26 cellular contexts compared by ENCODE assay signal in genomic region chrX:27893211-27893610, GRCh38.
DNase-seq lines count a peak whose midpoint lies in the region; ATAC-seq, FAIRE-seq and TF ChIP-seq lines count a peak whose summit lies in the region.
"Had no signal": no experiment of that assay in that cellular context is flagged by ENCODE, and none has a peak within 500 bp of the region (broad histone marks: within the 10 kb centered on the region; RNA-seq: fewer than 3 reads in every experiment).

No MANE protein-coding gene starts in this region.

- H3K36me3 ChIP-seq in SK-N-SH (replicated peaks in 1 of 2; ENCODE audit: control insufficient read depth in 1 of 2, insufficient read depth in 2 of 2, low read length in 1 of 2) (peaks cover 0 to 3% of the 10 kb centered on the region in 2 experiments), GM12878 (ENCODE audit: control insufficient read depth in 2 of 2, insufficient read depth in 2 of 2, low read length in 1 of 2) (no peaks in the 10 kb centered on the region)
- H3K36me3 ChIP-seq: BLaER1 had no signal

- intact Hi-C loops in GM12878 (cut with micrococcal nuclease; ENCODE audit: unreplicated experiment) = no loop called here

- no peaks in the 10 kb centered on the region for H3K79me2 ChIP-seq in SK-N-SH (ENCODE audit: insufficient read depth)
- no peaks in the 10 kb centered on the region for H3K79me2 ChIP-seq in GM12878 (ENCODE audit: control insufficient read depth, insufficient read depth, low read length)

- TF ChIP-seq RAD21 in SK-N-SH (IDR thresholded peaks at IDR 0.05; ENCODE audit: low read length) (no peak), GM12878 (IDR thresholded peaks at IDR 0.05; ENCODE audit: insufficient read depth, low read depth, low read length) (no peak)

- H3K9ac ChIP-seq in SK-N-SH (no peak overlapping the region), GM12878 (ENCODE audit: control insufficient read depth, insufficient read depth, low read length) (no peak overlapping the region)
- H3K9ac ChIP-seq: BLaER1, GM23248 had no signal

- no peaks in the 10 kb centered on the region for H4K20me1 ChIP-seq in SK-N-SH (ENCODE audit: insufficient read depth)
- H4K20me1 ChIP-seq in GM12878 (ENCODE audit: control insufficient read depth, insufficient read depth) = no peaks in the 10 kb centered on the region

- no peak for TF ChIP-seq POLR2A in GM12878 (IDR thresholded peaks at IDR 0.05; ENCODE audit: low read depth, low read length)

- RAD21 ChIA-PET in GM12878 (lab: Charles Lee; ENCODE audit: unreplicated experiment) = no interaction called here

- no peaks in the 10 kb centered on the region for H3K9me3 ChIP-seq in SK-N-SH
- H3K9me3 ChIP-seq in GM12878 (replicated peaks; ENCODE audit: control insufficient read depth, insufficient read depth, low read length) = no peaks in the 10 kb centered on the region

- no peak for DNase-seq in SK-N-SH
- DNase-seq in RPMI7951 (ENCODE audit: low read depth) = peak; percentile 4
- DNase-seq in GM12878 (ENCODE audit: low read depth, low spot score) = no peak
- no peak for DNase-seq in neural crest cell (ENCODE audit: low read depth, low spot score)
- no peak for DNase-seq in stimulated activated CD4-positive, alpha-beta T cell treated with anti-CD3 and anti-CD28 coated beads, Interleukin-12 subunit alpha, Interleukin-12 subunit beta, amount 100 ng/mL, for 4 hours
- no peak for DNase-seq in NCI-H2029 treated with DMSO at 0.1 percent for 48 hours (lab: John Stamatoyannopoulos, UW)
- DNase-seq: Calu3; CD4-positive, CD25-positive, alpha-beta regulatory T cell; CD8-positive, alpha-beta T cell; COR-L47; DMS53; DMS79 treated with DMSO at 0.1 percent for 48 hours; GF-D8; GM23248; H7; HCEC 1CT had no signal

- POLR2A ChIA-PET in SK-N-SH (lab: Yijun Ruan, JAX) (no interaction called here), GM12878 (lab: Charles Lee) (no interaction called here)

- H3K4me3 Mint-ChIP-seq in neural crest cell = no peak overlapping the region
- H3K4me3 Mint-ChIP-seq: B cell; CD4-positive, CD25-positive, alpha-beta regulatory T cell; CD8-positive, alpha-beta T cell had no signal

- in situ Hi-C loops in GM12878 (cut with MboI) = no loop called here

- peaks cover 3% of the 10 kb centered on the region; the same call in 1 of the 2 replicates for H3K9me2 ChIP-seq in SK-N-SH

- H3K27ac Mint-ChIP-seq in neural crest cell (ENCODE audit: unreplicated experiment) = peak overlapping the region; percentile 78
- H3K27ac Mint-ChIP-seq: B cell; CD4-positive, CD25-positive, alpha-beta regulatory T cell; CD8-positive, alpha-beta T cell had no signal

- H2AFZ ChIP-seq in SK-N-SH (ENCODE audit: low read depth) = peak overlapping the region; percentile 35; the same call in 1 of the 2 replicates
- no peak overlapping the region for H2AFZ ChIP-seq in GM12878 (ENCODE audit: control insufficient read depth, low read depth, low read length)
- H2AFZ ChIP-seq: GM23248 had no signal

- no peak overlapping the region for H3K27ac ChIP-seq in SK-N-SH (ENCODE audit: low read depth in 2 of 2, low read length in 1 of 2)
- no peak overlapping the region for H3K27ac ChIP-seq in GM12878 (ENCODE audit: control insufficient read depth, insufficient read depth)
- H3K27ac ChIP-seq: 22Rv1, BLaER1, C4-2B, GM23248 had no signal

- H3K4me3 ChIP-seq in SK-N-SH (ENCODE audit: low read depth in 2 of 2, low read length in 1 of 2) = no peak overlapping the region
- H3K4me3 ChIP-seq in GM12878 = no peak overlapping the region
- H3K4me3 ChIP-seq: BLaER1, GM23248 had no signal

- no peak for TF ChIP-seq EP300 in SK-N-SH (IDR thresholded peaks at IDR 0.05; ENCODE audit: borderline replicate concordance in 1 of 2, low read depth in 1 of 2, low read length in 1 of 2)
- TF ChIP-seq EP300 in GM12878 (IDR thresholded peaks at IDR 0.05; ENCODE audit: borderline replicate concordance in 1 of 2, control insufficient read depth in 1 of 2, low read depth in 2 of 2, low read length in 2 of 2) = no peak

- 28% methylated on average over 3 of the region's 3 CpGs for WGBS in SK-N-SH (ENCODE audit: low lambda C conversion rate)
- 21% methylated on average over 3 of the region's 3 CpGs for WGBS in GM12878 (ENCODE audit: insufficient coverage, insufficient replicate concordance, low lambda C conversion rate, missing lambda C conversion rate)

- SMC1A ChIA-PET in GM12878 (lab: Charles Lee; ENCODE audit: uncharacterized antibody, unreplicated experiment) = interaction anchor here (0.6 kb wide), 1 partner anchor 8 kb away, joined by 3 read pairs; no protein-coding TSS in a partner anchor

- H3K4me2 ChIP-seq in SK-N-SH = no peak overlapping the region
- no peak overlapping the region for H3K4me2 ChIP-seq in GM12878 (ENCODE audit: control insufficient read depth, insufficient read depth)
- H3K4me2 ChIP-seq: BLaER1 had no signal

- peaks cover 20% of the 10 kb centered on the region for H3F3A ChIP-seq in SK-N-SH (replicated peaks; ENCODE audit: insufficient read depth)

- H3K27me3 Mint-ChIP-seq in neural crest cell (ENCODE audit: low read depth) = no peaks in the 10 kb centered on the region
- H3K27me3 Mint-ChIP-seq: B cell; CD4-positive, CD25-positive, alpha-beta regulatory T cell had no signal

- CTCF ChIA-PET in SK-N-SH (lab: Yijun Ruan, JAX) (no interaction called here), GM12878 (lab: Yijun Ruan, JAX) (no interaction called here)

- H3K4me1 Mint-ChIP-seq in neural crest cell = peaks cover 15% of the 10 kb centered on the region
- H3K4me1 Mint-ChIP-seq: B cell; CD4-positive, CD25-positive, alpha-beta regulatory T cell had no signal

- H3K27me3 ChIP-seq in SK-N-SH (ENCODE audit: insufficient read depth) = no peaks in the 10 kb centered on the region
- no peaks in the 10 kb centered on the region for H3K27me3 ChIP-seq in GM12878 (replicated peaks in 1 of 2; ENCODE audit: control insufficient read depth in 2 of 2, insufficient read depth in 2 of 2, low read length in 1 of 2)

- no peaks in the 10 kb centered on the region for H3K36me3 Mint-ChIP-seq in neural crest cell (ENCODE audit: low read depth)
- H3K36me3 Mint-ChIP-seq: CD4-positive, CD25-positive, alpha-beta regulatory T cell; CD8-positive, alpha-beta T cell had no signal

- H3K4me1 ChIP-seq in SK-N-SH (ENCODE audit: control insufficient read depth in 1 of 2, insufficient read depth in 2 of 2, low read depth in 1 of 2, low read length in 1 of 2) (no peaks in the 10 kb centered on the region; a peak in 1 of 4 replicates), GM12878 (ENCODE audit: control insufficient read depth, insufficient read depth, low read length) (no peaks in the 10 kb centered on the region)
- H3K4me1 ChIP-seq: BLaER1 had no signal

- peaks cover 10% of the 10 kb centered on the region for H3K9me3 Mint-ChIP-seq in neural crest cell
- H3K9me3 Mint-ChIP-seq: CD8-positive, alpha-beta T cell had no signal

- ATAC-seq in SK-N-SH treated with all-trans-retinoic acid at 6 μM for 48 hours (no peak), GM12878 (peak; percentile 34; the same call in 1 of the 3 replicates), GM18498 (IDR thresholded peaks at IDR 0.05; ENCODE audit: unreplicated experiment) (no peak)
- ATAC-seq: CD8-positive, alpha-beta T cell had no signal

- no peak for TF ChIP-seq CTCF in SK-N-SH (IDR thresholded peaks at IDR 0.05)
- TF ChIP-seq CTCF in GM12878 (IDR thresholded peaks at IDR 0.05 in 2 of 3, conservative IDR thresholded peaks at IDR 0.05 in 1 of 3; ENCODE audit: control insufficient read depth in 2 of 3, extremely low read depth in 1 of 3, insufficient read depth in 1 of 3, low read depth in 3 of 3, low read length in 3 of 3) = no peak
- no peak for TF ChIP-seq CTCF in neural crest cell (conservative IDR thresholded peaks at IDR 0.05)

- BruUV-seq in GM12878 (replicated peaks; lab: Mats Ljungman, UMichigan) = no TSS peak

- FAIRE-seq in GM12878 (lab: Jason Lieb, UNC) = no peak
- FAIRE-seq: A204.1, GM12892, GM19239, H1 had no signal

TF ChIP-seq in SK-N-SH, 30 proteins besides CTCF, POLR2A, EP300 and RAD21:
- TF ChIP-seq USF2 (IDR thresholded peaks at IDR 0.05; ENCODE audit: borderline replicate concordance, low read depth, low read length) (no peak), FOSL2 (IDR thresholded peaks at IDR 0.05; ENCODE audit: borderline replicate concordance, low read depth) (no peak), JUND (IDR thresholded peaks at IDR 0.05) (no peak)

TF ChIP-seq in SK-N-SH treated with all-trans-retinoic acid at 6 μM for 48 hours, 23 proteins besides CTCF, POLR2A, EP300 and RAD21 (continues in another document):
- no peak for TF ChIP-seq ZNF70 (CRISPR knock-in tag; IDR thresholded peaks at IDR 0.05)
- TF ChIP-seq CREB5 (CRISPR knock-in tag; IDR thresholded peaks at IDR 0.05; ENCODE audit: low read depth) = no peak
- TF ChIP-seq ZNF565 (CRISPR knock-in tag; conservative IDR thresholded peaks at IDR 0.05; ENCODE audit: low read depth) = no peak
- TF ChIP-seq ZFP3 (CRISPR knock-in tag; IDR thresholded peaks at IDR 0.05) = no peak
- no peak for TF ChIP-seq ZFP30 (CRISPR knock-in tag; IDR thresholded peaks at IDR 0.05)
- no peak for TF ChIP-seq ZNF8 (CRISPR knock-in tag; IDR thresholded peaks at IDR 0.05)

TF ChIP-seq in GM12878, 131 proteins besides CTCF, POLR2A, EP300 and RAD21 (continues in another document):
- TF ChIP-seq FOXM1 (IDR thresholded peaks at IDR 0.05; ENCODE audit: low read depth, low read length) = no peak
- TF ChIP-seq PBX3 (IDR thresholded peaks at IDR 0.05; ENCODE audit: insufficient replicate concordance, low read depth, low read length) = no peak
- no peak for TF ChIP-seq SIN3A (IDR thresholded peaks at IDR 0.05; ENCODE audit: low read depth, low read length)
- no peak for TF ChIP-seq TAF1 (IDR thresholded peaks at IDR 0.05; ENCODE audit: borderline replicate concordance, low read depth, low read length)
- no peak for TF ChIP-seq IRF4 (IDR thresholded peaks at IDR 0.05; ENCODE audit: low read depth, low read length)
- TF ChIP-seq TCF3 (IDR thresholded peaks at IDR 0.05; ENCODE audit: borderline replicate concordance, insufficient read depth, low read depth, low read length) = no peak
- TF ChIP-seq STAT1 (conservative IDR thresholded peaks at IDR 0.05) = no peak
- no peak for TF ChIP-seq RFX5 (IDR thresholded peaks at IDR 0.05; ENCODE audit: low read depth, low read length)
- no peak for TF ChIP-seq SREBF2 (IDR thresholded peaks at IDR 0.05; ENCODE audit: low read length)
- TF ChIP-seq JUND (IDR thresholded peaks at IDR 0.05; ENCODE audit: low read depth, low read length) = no peak
- TF ChIP-seq MEF2A (IDR thresholded peaks at IDR 0.05; ENCODE audit: insufficient read depth, low read depth, low read length) = no peak
- no peak for TF ChIP-seq CBX5 (IDR thresholded peaks at IDR 0.05; ENCODE audit: low read depth)
- no peak for TF ChIP-seq FOXK2 (IDR thresholded peaks at IDR 0.05)
- no peak for TF ChIP-seq ZSCAN29 (IDR thresholded peaks at IDR 0.05)
